Comparison of ENCODE assay signal across 25 cellular contexts in genomic region chrX:155329293-155329692, GRCh38. TPM values are rescaled to one million over a fixed set of nuclear protein-coding genes. Genes with fewer than 3 reads are reported as not detected.
"Had no signal": no experiment of that assay in that cellular context is flagged by ENCODE, and none has a peak within 500 bp of the region (broad histone marks: within the 10 kb centered on the region; RNA-seq: fewer than 3 reads in every experiment).

No MANE protein-coding gene starts in this region.

- H3K4me1 ChIP-seq: SJSA1 had no signal

- ATAC-seq: K562 had no signal

- H3K27me3 ChIP-seq: SJSA1 had no signal

- H3K9ac ChIP-seq: KMS-11 had no signal

- H3K4me2 ChIP-seq: KMS-11 had no signal

- H3K27ac ChIP-seq: KMS-11, SJSA1, SK-N-MC had no signal

- H3K4me3 ChIP-seq: K562, SJSA1, SK-N-MC had no signal

- H3K36me3 ChIP-seq: SJSA1 had no signal

- H3K9me3 ChIP-seq: SJSA1 had no signal

- DNase-seq: Kasumi-1, MM.1S, NCI-H1092 treated with DMSO at 0.1 percent for 48 hours, NCI-H1436, NCI-H187, NCI-H2029, NCI-H2081 treated with DMSO at 0.1 percent for 48 hours, NCI-H2171, NCI-H226, NCI-H446, NCI-H510A, NCI-H524 treated with DMSO at 0.1 percent for 48 hours, NCI-H69, NCI-H774, Right ventricle myocardium superior, RPMI8226, SIG-M5 had no signal

- FAIRE-seq: K562, RCC 7860 had no signal

RNA-seq across cellular contexts. Expression of gene CLIC2, which starts 5.1 kb away (rescaled TPM):
- polyA plus RNA-seq: IgD-negative memory B cell had no signal

RNA-seq across cellular contexts. Expression of gene F8A2, which starts 52.6 kb away (rescaled TPM):
- total RNA-seq: HT1080, K562, M059J, Right ventricle myocardium superior, SJSA1 had no signal
- polyA plus RNA-seq: IgD-negative memory B cell, K562 had no signal
